In the genomic region with DNA sequence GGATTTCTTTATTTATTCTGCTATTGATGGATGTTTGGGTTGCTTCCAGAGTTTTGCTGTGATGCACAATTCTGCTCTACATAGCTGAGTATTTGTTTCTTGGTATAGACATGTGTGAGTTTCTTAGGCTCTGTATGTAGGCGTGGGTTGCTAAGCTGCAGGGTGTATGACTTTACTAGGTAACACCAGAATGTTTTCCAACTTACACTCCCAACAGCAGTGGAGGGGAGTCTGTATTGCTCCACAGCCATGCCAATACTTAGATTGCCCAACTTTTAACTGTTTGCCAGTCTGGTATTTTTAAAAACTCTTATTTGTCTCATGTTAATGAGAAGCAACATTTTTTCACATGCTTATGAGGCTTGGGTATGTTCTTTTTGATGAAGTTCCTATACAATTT, we compare ENCODE assay signal across 26 cellular contexts.
DNase-seq lines count a peak whose midpoint lies in the region; ATAC-seq and TF ChIP-seq lines count a peak whose summit lies in the region.
"Had no signal": no experiment of that assay in that cellular context is flagged by ENCODE, and none has a peak within 500 bp of the region (broad histone marks: within the 10 kb centered on the region; RNA-seq: fewer than 3 reads in every experiment).

No MANE protein-coding gene starts in this region.

- DNase-seq in Right ventricle myocardium inferior (ENCODE audit: missing footprints) (no peak), cardiac septum (ENCODE audit: low spot score) (no peak), dermis blood vessel endothelial cell (peak; percentile 7), kidney tubule cell (ENCODE audit: low spot score) (peak; percentile 9), uterus (no peak), AG08396 (ENCODE audit: low spot score) (no peak)
- no peak for DNase-seq in effector CD4-positive, alpha-beta T cell
- DNase-seq: activated CD4-positive, alpha-beta T cell treated with anti-CD3 and anti-CD28 coated beads for 36 hours; activated naive CD4-positive, alpha-beta T cell treated with anti-CD3 and anti-CD28 coated beads for 36 hours; activated T-cell treated with anti-CD3 and anti-CD28 coated beads, Interleukin-2, amount 50 U/mL, for 48 hours; anterior cingulate cortex; C1 segment of cervical spinal cord; endodermal cell; gastrocnemius medialis; HCEC 1CT; hypothalamus; islet precursor cell; midbrain; NCI-H1092 treated with DMSO at 0.1 percent for 48 hours; NCI-H2029 treated with DMSO at 0.1 percent for 48 hours; NCI-H510A treated with DMSO at 0.1 percent for 48 hours; nephron progenitor cell; stimulated activated CD8-positive, alpha-beta memory T cell treated with anti-CD3 and anti-CD28 coated beads, Interleukin-4, amount 100 ng/mL, for 48 hours; upper lobe of right lung had no signal

- no peaks in the 10 kb centered on the region for H3K27me3 ChIP-seq in uterus
- H3K27me3 ChIP-seq: gastrocnemius medialis, upper lobe of right lung had no signal

- intact Hi-C loops in Right ventricle myocardium inferior (cut with DNase I) (no loop called here), cardiac septum (cut with DNase I) (no loop called here), uterus (cut with DNase I; ENCODE audit: low total_unique reads) (no loop called here)

- peak overlapping the region; percentile 74 to 76 for H3K27ac ChIP-seq in uterus
- H3K27ac ChIP-seq: gastrocnemius medialis, RWPE1, upper lobe of right lung had no signal

- H3K4me1 ChIP-seq in uterus: no peaks in the 10 kb centered on the region
- H3K4me1 ChIP-seq: gastrocnemius medialis, upper lobe of right lung had no signal

- no peak for TF ChIP-seq POLR2A in uterus (IDR thresholded peaks at IDR 0.05)

- no peak for TF ChIP-seq CTCF in uterus (IDR thresholded peaks at IDR 0.05)

- no peaks in the 10 kb centered on the region for H3K36me3 ChIP-seq in uterus
- H3K36me3 ChIP-seq: gastrocnemius medialis had no signal

- no peaks in the 10 kb centered on the region for H3K9me3 ChIP-seq in uterus
- H3K9me3 ChIP-seq: gastrocnemius medialis, upper lobe of right lung had no signal

- H3K4me3 ChIP-seq in uterus: no peak overlapping the region
- H3K4me3 ChIP-seq: gastrocnemius medialis, upper lobe of right lung had no signal

- ATAC-seq in Right ventricle myocardium inferior (peak; percentile 54), GM18520 (IDR thresholded peaks at IDR 0.05; ENCODE audit: unreplicated experiment) (no peak)
- ATAC-seq: activated CD4-positive, alpha-beta T cell treated with anti-CD3 and anti-CD28 coated beads for 36 hours; gastrocnemius medialis; upper lobe of right lung had no signal

Comparison
In these comparisons a context has a peak if more than half of its experiments do, and no peak if none do; other contexts are left out.
1. DNase-seq: peak in dermis blood vessel endothelial cell (single experiment) and kidney tubule cell (single experiment); none in Right ventricle myocardium inferior (single experiment), cardiac septum (single experiment), uterus (0 of 2), effector CD4-positive, alpha-beta T cell (single experiment) and AG08396 (single experiment).